ENCODE assay signal across 13 cellular contexts in genomic region chr9:135796784-135797462, GRCh38.
DNase-seq lines count a peak whose midpoint lies in the region; ATAC-seq lines count a peak whose summit lies in the region.
"Had no signal": no experiment of that assay in that cellular context is flagged by ENCODE, and none has a peak within 500 bp of the region (broad histone marks: within the 10 kb centered on the region; RNA-seq: fewer than 3 reads in every experiment).

No MANE protein-coding gene starts in this region.

- peak overlapping the region; percentile 39 for H2BK5ac ChIP-seq in neuronal stem cell (ENCODE audit: low read length)

- no peak for ATAC-seq in GM19397 (IDR thresholded peaks at IDR 0.05; ENCODE audit: unreplicated experiment)

- no peaks in the 10 kb centered on the region for H3K36me3 ChIP-seq in neuronal stem cell (replicated peaks in 1 of 2; ENCODE audit: control insufficient read depth in 2 of 2, insufficient read depth in 2 of 2, low read length in 2 of 2)

- peak; percentile 3 for DNase-seq in NCI-H2196 (lab: John Stamatoyannopoulos, UW; ENCODE audit: unreplicated experiment)
- no peak for DNase-seq in NCI-H2196 treated with DMSO at 0.1 percent for 48 hours (lab: John Stamatoyannopoulos, UW; ENCODE audit: unreplicated experiment)
- DNase-seq in DMS53 (lab: John Stamatoyannopoulos, UW): peak; percentile 80
- peak; percentile 36 for DNase-seq in NCI-H69 (lab: John Stamatoyannopoulos, UW)
- no peak for DNase-seq in neuronal stem cell (ENCODE audit: low spot score)
- DNase-seq in stimulated activated naive CD4-positive, alpha-beta T cell treated with Interleukin-2 at 50 U/mL for 16 hours (lab: John Stamatoyannopoulos, UW): no peak
- no peak for DNase-seq in NCI-H82 (lab: John Stamatoyannopoulos, UW)
- DNase-seq: CD4-positive, CD25-positive, alpha-beta regulatory T cell; GOT3; KG1; NCI-H187 treated with DMSO at 0.1 percent for 48 hours; NCI-H748 treated with DMSO at 0.1 percent for 48 hours had no signal

- no peak overlapping the region for H3K4me3 ChIP-seq in neuronal stem cell (ENCODE audit: low read length in 2 of 2)

- H3K4me2 ChIP-seq in neuronal stem cell (ENCODE audit: insufficient read depth, low read length, poor library complexity, severe bottlenecking): no peak overlapping the region

- H2BK120ac ChIP-seq in neuronal stem cell (ENCODE audit: low read depth, low read length): no peak overlapping the region

- peak overlapping the region; percentile 60 for H3K23ac ChIP-seq in neuronal stem cell (ENCODE audit: low read depth, low read length, poor library complexity)

- peak overlapping the region; percentile 71 for H3K14ac ChIP-seq in neuronal stem cell (ENCODE audit: low read length)

- H3K9me3 ChIP-seq in neuronal stem cell (replicated peaks in 1 of 2; ENCODE audit: control insufficient read depth in 2 of 2, insufficient read depth in 1 of 2, low read depth in 1 of 2, low read length in 2 of 2): peaks cover 0 to 2% of the 10 kb centered on the region in 2 donors

- H3K9ac ChIP-seq in neuronal stem cell (ENCODE audit: low read depth, low read length, poor library complexity): peak overlapping the region; percentile 21

- H4K8ac ChIP-seq in neuronal stem cell (ENCODE audit: low read depth, low read length): no peak overlapping the region

- H2BK12ac ChIP-seq in neuronal stem cell (ENCODE audit: low read length): peak overlapping the region; percentile 41

- no peak overlapping the region for H3K27ac ChIP-seq in neuronal stem cell (replicated peaks; ENCODE audit: low read length)

- peak overlapping the region; percentile 43 for H4K91ac ChIP-seq in neuronal stem cell (ENCODE audit: low read depth, low read length, poor library complexity)

- no peak overlapping the region for H2AFZ ChIP-seq in neuronal stem cell (ENCODE audit: low read length)

- H2BK15ac ChIP-seq in neuronal stem cell (ENCODE audit: low read length): peak overlapping the region; percentile 49

- H2AK5ac ChIP-seq in neuronal stem cell (ENCODE audit: low read depth, low read length): peak overlapping the region; percentile 84

- H3K79me1 ChIP-seq in neuronal stem cell (ENCODE audit: low read depth, low read length): peaks cover 2% of the 10 kb centered on the region

- H3K4me1 ChIP-seq in neuronal stem cell (ENCODE audit: control insufficient read depth in 2 of 2, insufficient read depth in 1 of 2, low read depth in 1 of 2, low read length in 2 of 2): no peaks in the 10 kb centered on the region

- peak overlapping the region; percentile 59 for H3K18ac ChIP-seq in neuronal stem cell (ENCODE audit: low read length)

- H3K4ac ChIP-seq in neuronal stem cell (ENCODE audit: low read length): no peak overlapping the region

- H3K27me3 ChIP-seq in neuronal stem cell (ENCODE audit: control insufficient read depth in 3 of 3, insufficient read depth in 3 of 3, low read depth in 1 of 3, low read length in 3 of 3): peaks cover 0 to 14% (median 0%) of the 10 kb centered on the region in 3 experiments

- no CpG with 5 or more reads among the region's 22 CpGs for WGBS in neuronal stem cell (ENCODE audit: extremely low coverage in 2 of 2, insufficient read length in 2 of 2, insufficient replicate concordance in 1 of 2), 2 donors

Comparison
In these comparisons a context has a peak if more than half of its experiments do, and no peak if none do; other contexts are left out.
1. DNase-seq: peak in NCI-H2196 (single experiment), DMS53 (single experiment) and NCI-H69 (single experiment); none in NCI-H2196 treated with DMSO at 0.1 percent for 48 hours (single experiment), neuronal stem cell (single experiment), stimulated activated naive CD4-positive, alpha-beta T cell treated with Interleukin-2 at 50 U/mL for 16 hours (single experiment) and NCI-H82 (single experiment).